8 cellular contexts compared by ENCODE assay signal in genomic region chr7:56051053-56051338, GRCh38. TPM values are rescaled to one million over a fixed set of nuclear protein-coding genes. Genes with fewer than 3 reads are reported as not detected.
DNase-seq lines count a peak whose midpoint lies in the region; ATAC-seq, FAIRE-seq and TF ChIP-seq lines count a peak whose summit lies in the region.

No MANE protein-coding gene starts in this region.

- DNase-seq in left ventricle myocardium inferior (no peak), Right ventricle myocardium inferior (ENCODE audit: missing footprints) (no peak), bronchial epithelial cell (ENCODE audit: low read depth) (no peak), NCI-H1694 treated with DMSO at 0.1 percent for 48 hours (lab: John Stamatoyannopoulos, UW) (no peak), hypothalamus (lab: John Stamatoyannopoulos, UW) (no peak), COR-L47 (lab: John Stamatoyannopoulos, UW) (no peak)

- no peak for ATAC-seq in Right ventricle myocardium inferior
- ATAC-seq in activated CD4-positive, CD25-positive, alpha-beta regulatory T cell treated with anti-CD3 and anti-CD28 coated beads, Interleukin-2, amount 50 U/mL, for 24 hours = no peak

- H3K36me3 ChIP-seq in left ventricle myocardium inferior (peaks cover 33% of the 10 kb centered on the region), bronchial epithelial cell (ENCODE audit: control insufficient read depth, insufficient read depth, low read length) (peaks cover 4% of the 10 kb centered on the region)

- peak overlapping the region; percentile 93 for H3K27ac ChIP-seq in left ventricle myocardium inferior (replicated peaks)

- intact Hi-C loops in left ventricle myocardium inferior (cut with micrococcal nuclease) = no loop called here
- intact Hi-C loops in Right ventricle myocardium inferior (cut with DNase I) = loop anchor here (1.0 to 5.0 kb wide), 4 partner anchors 13 to 164 kb away; partner anchors contain the start of genes CHCHD2, SUMF2 and ZNF713

- no peak for FAIRE-seq in bronchial epithelial cell (lab: Jason Lieb, UNC)

- H3K4me1 ChIP-seq in left ventricle myocardium inferior (peaks cover 65% of the 10 kb centered on the region), mononuclear cell (ENCODE audit: insufficient read depth, low read length) (peaks cover 27% of the 10 kb centered on the region)

- H3K27me3 ChIP-seq in left ventricle myocardium inferior (ENCODE audit: low read depth) = no peaks in the 10 kb centered on the region
- H3K27me3 ChIP-seq in bronchial epithelial cell (ENCODE audit: control insufficient read depth, insufficient read depth, low read length) = no peaks in the 10 kb centered on the region
- H3K27me3 ChIP-seq in mononuclear cell (ENCODE audit: insufficient read depth, low read length) = no peaks in the 10 kb centered on the region

- H3K4me3 ChIP-seq in left ventricle myocardium inferior (peak overlapping the region; percentile 90), bronchial epithelial cell (ENCODE audit: low read depth, low read length) (peak overlapping the region; percentile 90), mononuclear cell (ENCODE audit: low read length) (peak overlapping the region; percentile 85)

- no peaks in the 10 kb centered on the region for H3K9me3 ChIP-seq in left ventricle myocardium inferior (replicated peaks)
- no peaks in the 10 kb centered on the region for H3K9me3 ChIP-seq in mononuclear cell (ENCODE audit: low read depth, low read length)

- no peak for TF ChIP-seq CTCF in left ventricle myocardium inferior (IDR thresholded peaks at IDR 0.05; ENCODE audit: borderline replicate concordance)
- no peak for TF ChIP-seq CTCF in bronchial epithelial cell (IDR thresholded peaks at IDR 0.05; ENCODE audit: insufficient read depth, low read length, severe bottlenecking)

RNA-seq across cellular contexts. Expression of gene PSPH, which starts 0.2 kb away (rescaled TPM):
- total RNA-seq in left ventricle myocardium inferior (12.9 TPM), Right ventricle myocardium inferior (10.6 TPM), bronchial epithelial cell (162 and 199 TPM in 2 replicates), mononuclear cell (1.6 TPM)

RNA-seq across cellular contexts. Expression of gene CCT6A, which starts 0.6 kb away (rescaled TPM):
- total RNA-seq in left ventricle myocardium inferior (67.6 TPM), Right ventricle myocardium inferior (67.9 TPM), bronchial epithelial cell (254 and 371 TPM in 2 replicates), mononuclear cell (54.6 TPM)

RNA-seq across cellular contexts. Expression of gene SUMF2, which starts 13.1 kb away (rescaled TPM):
- total RNA-seq in left ventricle myocardium inferior (33.5 TPM), Right ventricle myocardium inferior (33.1 TPM), bronchial epithelial cell (220 and 228 TPM in 2 replicates), mononuclear cell (79.3 TPM)

RNA-seq across cellular contexts. Expression of gene PHKG1, which starts 41.8 kb away (rescaled TPM):
- total RNA-seq in left ventricle myocardium inferior (21.4 TPM), Right ventricle myocardium inferior (31.2 TPM), bronchial epithelial cell (0.26 and 0.77 TPM in 2 replicates), mononuclear cell (3.1 TPM)

RNA-seq across cellular contexts. Expression of gene CHCHD2, which starts 55.3 kb away (rescaled TPM):
- 468 TPM for total RNA-seq in left ventricle myocardium inferior
- 493 TPM for total RNA-seq in Right ventricle myocardium inferior
- total RNA-seq in bronchial epithelial cell = 440 and 566 TPM in 2 replicates
- total RNA-seq in mononuclear cell = 215 TPM

Comparison
In these comparisons a context has a peak if more than half of its experiments do, and no peak if none do; other contexts are left out.
1. RNA of gene PSPH, which starts 0.2 kb away (total RNA-seq): 162 to 199 TPM in bronchial epithelial cell; 12.9 TPM in left ventricle myocardium inferior (single experiment), 10.6 TPM in Right ventricle myocardium inferior (single experiment) and 1.6 TPM in mononuclear cell (single experiment); every median in the first group is over 10 times any median in the second.
2. Peak in every context shown above with its lines, with median percentiles within 50 percentile points of each other: H3K4me3 ChIP-seq.